In the genomic region with DNA sequence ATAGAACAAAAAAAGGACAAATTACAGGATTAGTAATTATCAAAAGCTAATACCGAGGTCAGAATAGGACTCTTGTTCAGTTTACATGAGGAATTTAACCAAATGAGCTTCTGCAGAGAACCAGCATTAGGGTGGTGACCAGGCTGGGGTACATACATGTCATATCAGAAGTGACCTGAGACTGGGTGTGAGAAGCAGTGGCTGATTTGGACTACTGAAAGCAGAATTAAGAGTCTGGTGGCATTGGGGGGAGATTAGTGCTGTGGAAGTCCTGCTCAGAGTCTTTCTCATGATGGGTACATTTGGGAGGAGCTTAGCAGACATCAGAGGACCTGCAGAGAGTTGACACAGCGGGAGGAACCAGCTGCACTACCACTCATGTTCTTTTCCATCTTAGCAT, we compare ENCODE assay signal across 14 cellular contexts. TPM values are rescaled to one million over a fixed set of nuclear protein-coding genes. Genes with fewer than 3 reads are reported as not detected.
A peak's percentile ranks its signal among the peaks of the same experiment; 100 is the strongest.
DNase-seq lines count a peak whose midpoint lies in the region; ATAC-seq and TF ChIP-seq lines count a peak whose summit lies in the region.
"Had no signal": no experiment of that assay in that cellular context is flagged by ENCODE, and none has a peak within 500 bp of the region (broad histone marks: within the 10 kb centered on the region; RNA-seq: fewer than 3 reads in every experiment).

No MANE protein-coding gene starts in this region.

- peaks cover 57% of the 10 kb centered on the region for H4K20me1 ChIP-seq in IMR-90 (ENCODE audit: insufficient read depth, low read length)

- H2BK15ac ChIP-seq in IMR-90 (ENCODE audit: low read depth, low read length), result no peak overlapping the region

- POLR2A ChIA-PET in IMR-90 (lab: Charles Lee; ENCODE audit: unreplicated experiment), result no interaction called here

- H3K27ac ChIP-seq in IMR-90 (ENCODE audit: insufficient read depth, low read length) (no peak overlapping the region), spleen (peak overlapping the region in 5 of 8 donors; percentile 1 to 55 (median 37))

- no peak overlapping the region for H4K8ac ChIP-seq in IMR-90 (ENCODE audit: low read depth in 2 of 2, low read length in 2 of 2)

- no peak overlapping the region for H4K5ac ChIP-seq in IMR-90 (ENCODE audit: low read depth, low read length)

- peak overlapping the region; percentile 5; the same call in 1 of the 2 replicates for H4K91ac ChIP-seq in IMR-90 (ENCODE audit: insufficient read depth, low read depth, low read length)

- no peak overlapping the region for H3K4me2 ChIP-seq in IMR-90 (ENCODE audit: low read depth, low read length)

- no peak overlapping the region for H3K56ac ChIP-seq in IMR-90 (ENCODE audit: extremely low read depth, insufficient read depth, low read length)

- peak overlapping the region; percentile 28; the same call in 1 of the 2 replicates for H3K23ac ChIP-seq in IMR-90 (ENCODE audit: low read depth, low read length)

- H2BK120ac ChIP-seq in IMR-90 (ENCODE audit: low read depth, low read length), result no peak overlapping the region

- H3K4ac ChIP-seq in IMR-90 (ENCODE audit: low read depth, low read length), result peak overlapping the region; percentile 65

- peaks cover 80% of the 10 kb centered on the region for H3K36me3 Mint-ChIP-seq in activated T-cell treated with anti-CD3 and anti-CD28 coated beads, Interleukin-2, amount 50 U/mL, for 24 hours (ENCODE audit: low read depth)

- no peaks in the 10 kb centered on the region for H3K9me3 Mint-ChIP-seq in activated T-cell treated with anti-CD3 and anti-CD28 coated beads, Interleukin-2, amount 50 U/mL, for 24 hours

- H3K9me1 ChIP-seq in IMR-90 (ENCODE audit: insufficient read depth, low read length), result peaks cover 24% of the 10 kb centered on the region

- no peak overlapping the region for H3K4me3 Mint-ChIP-seq in activated T-cell treated with anti-CD3 and anti-CD28 coated beads, Interleukin-2, amount 50 U/mL, for 24 hours

- no peaks in the 10 kb centered on the region for H3K27me3 Mint-ChIP-seq in activated T-cell treated with anti-CD3 and anti-CD28 coated beads, Interleukin-2, amount 50 U/mL, for 24 hours

- in situ Hi-C loops in IMR-90 (cut with MboI; ENCODE audit: low sequenced_read_pairs), result no loop called here

- H3K36me3 ChIP-seq in IMR-90 (ENCODE audit: control insufficient read depth, insufficient read depth, low read length) (no peaks in the 10 kb centered on the region), spleen (peaks cover 0 to 12% (median 0%) of the 10 kb centered on the region in 6 donors)
- H3K36me3 ChIP-seq: MG63 had no signal

- no peak overlapping the region for H2AFZ ChIP-seq in IMR-90 (replicated peaks; ENCODE audit: low read length, poor library complexity)

- H3K14ac ChIP-seq in IMR-90 (replicated peaks; ENCODE audit: low read depth, low read length), result peak overlapping the region; percentile 48; the same call in 1 of the 2 replicates

- H3K4me1 Mint-ChIP-seq in activated T-cell treated with anti-CD3 and anti-CD28 coated beads, Interleukin-2, amount 50 U/mL, for 24 hours (ENCODE audit: low read depth), result peaks cover 65% of the 10 kb centered on the region

- TF ChIP-seq RAD21 in IMR-90 (IDR thresholded peaks at IDR 0.05; ENCODE audit: low read length), result no peak

- no peak overlapping the region for H2AK9ac ChIP-seq in IMR-90 (replicated peaks; ENCODE audit: low read depth, low read length, poor library complexity)

- WGBS in IMR-90 (ENCODE audit: extremely low coverage in 2 of 2, insufficient read length in 1 of 2), 2 experiments, result no CpG with 5 or more reads among the region's 2 CpGs
- 77 to 87% (median 86%) methylated on average over 2 of the region's 2 CpGs for WGBS in spleen, 5 donors

- H3K27me3 ChIP-seq in IMR-90 (ENCODE audit: control insufficient read depth, insufficient read depth, low read length), result no peaks in the 10 kb centered on the region
- H3K27me3 ChIP-seq in spleen (replicated peaks in 1 of 7), result no peaks in the 10 kb centered on the region
- H3K27me3 ChIP-seq: MG63 had no signal

- no peak overlapping the region for H3K9ac ChIP-seq in IMR-90 (ENCODE audit: low read depth, low read length)

- peak overlapping the region; percentile 66 for H3K27ac Mint-ChIP-seq in activated T-cell treated with anti-CD3 and anti-CD28 coated beads, Interleukin-2, amount 50 U/mL, for 24 hours

- dilution Hi-C loops in IMR-90 (cut with HindIII; ENCODE audit: low sequenced_read_pairs, unreplicated experiment), result no loop called here

- no peaks in the 10 kb centered on the region for H3K9me3 ChIP-seq in IMR-90 (ENCODE audit: control insufficient read depth, insufficient read depth, low read length)
- peaks cover 0 to under 1% (median 0%) of the 10 kb centered on the region in 8 donors for H3K9me3 ChIP-seq in spleen
- H3K9me3 ChIP-seq: MG63, mucosa of descending colon had no signal

- peaks cover 17% of the 10 kb centered on the region for H3K4me1 ChIP-seq in IMR-90 (ENCODE audit: control insufficient read depth, insufficient read depth, low read length)
- peaks cover 8 to 86% (median 51%) of the 10 kb centered on the region in 6 donors for H3K4me1 ChIP-seq in spleen

- H2AK5ac ChIP-seq in IMR-90 (ENCODE audit: low read depth, low read length), result peak overlapping the region; percentile 23; the same call in 1 of the 2 replicates

- H3K4me3 ChIP-seq in IMR-90 (ENCODE audit: insufficient read depth, low read depth, low read length), result no peak overlapping the region
- no peak overlapping the region for H3K4me3 ChIP-seq in spleen
- H3K4me3 ChIP-seq: MG63, mucosa of descending colon had no signal

- H2BK20ac ChIP-seq in IMR-90 (ENCODE audit: low read depth, low read length), result peak overlapping the region; percentile 40; the same call in 1 of the 2 replicates

- CTCF ChIA-PET in IMR-90 (lab: Yijun Ruan, JAX), result no interaction called here

- peak overlapping the region; percentile 5; the same call in 1 of the 2 replicates for H3K18ac ChIP-seq in IMR-90 (ENCODE audit: low read depth, low read length)

- no TSS peak for BruUV-seq in IMR-90 (replicated peaks; lab: Mats Ljungman, UMichigan)

- TF ChIP-seq POLR2A in IMR-90 (IDR thresholded peaks at IDR 0.05; ENCODE audit: low read depth, low read length) (no peak), spleen (IDR thresholded peaks at IDR 0.05) (no peak)

- peak; percentile 70 for ATAC-seq in GM21447 (IDR thresholded peaks at IDR 0.05; ENCODE audit: unreplicated experiment)
- ATAC-seq in IMR-90 (ENCODE audit: low read depth), result no peak
- ATAC-seq in GM19467 (IDR thresholded peaks at IDR 0.05; ENCODE audit: unreplicated experiment), result no peak
- ATAC-seq: mucosa of descending colon had no signal

- intact Hi-C loops in IMR-90 (cut with micrococcal nuclease), result loop anchor here (5.0 kb wide), 1 partner anchor 93 kb away; no protein-coding TSS in a partner anchor
- intact Hi-C loops in spleen (cut with DNase I; ENCODE audit: low total_unique reads), result no loop called here

- peaks cover 45 to 79% of the 10 kb centered on the region in 2 experiments for H3K79me1 ChIP-seq in IMR-90 (ENCODE audit: low read depth in 1 of 2, low read length in 2 of 2)

- TF ChIP-seq CTCF in IMR-90 (conservative IDR thresholded peaks at IDR 0.05; ENCODE audit: low read depth, low read length) (no peak), spleen (IDR thresholded peaks at IDR 0.05 in 8 of 11, conservative IDR thresholded peaks at IDR 0.05 in 3 of 11) (no peak)

- H2BK5ac ChIP-seq in IMR-90 (ENCODE audit: low read depth, low read length, poor library complexity, severe bottlenecking), result no peak overlapping the region

- DNase-seq in activated T-cell treated with anti-CD3 and anti-CD28 coated beads, Interleukin-2, amount 50 U/mL, for 24 hours, result peak; percentile 15
- DNase-seq in activated T-cell treated with anti-CD3 and anti-CD28 coated beads for 4 hours (no peak), IMR-90 (no peak), spleen (no peak), OCI-M1 (lab: John Stamatoyannopoulos, UW) (no peak), DMS53 treated with DMSO at 0.1 percent for 48 hours (lab: John Stamatoyannopoulos, UW; ENCODE audit: unreplicated experiment) (no peak)
- DNase-seq: activated naive CD4-positive, alpha-beta T cell; cerebellar nuclear complex; mucosa of descending colon; NCI-H2107; posterior cingulate gyrus had no signal

TF ChIP-seq in IMR-90, 13 proteins besides CTCF, POLR2A, EP300 and RAD21:
- TF ChIP-seq FOS (IDR thresholded peaks at IDR 0.05; ENCODE audit: low read depth, low read length), result no peak
- TF ChIP-seq, protein P1, sequence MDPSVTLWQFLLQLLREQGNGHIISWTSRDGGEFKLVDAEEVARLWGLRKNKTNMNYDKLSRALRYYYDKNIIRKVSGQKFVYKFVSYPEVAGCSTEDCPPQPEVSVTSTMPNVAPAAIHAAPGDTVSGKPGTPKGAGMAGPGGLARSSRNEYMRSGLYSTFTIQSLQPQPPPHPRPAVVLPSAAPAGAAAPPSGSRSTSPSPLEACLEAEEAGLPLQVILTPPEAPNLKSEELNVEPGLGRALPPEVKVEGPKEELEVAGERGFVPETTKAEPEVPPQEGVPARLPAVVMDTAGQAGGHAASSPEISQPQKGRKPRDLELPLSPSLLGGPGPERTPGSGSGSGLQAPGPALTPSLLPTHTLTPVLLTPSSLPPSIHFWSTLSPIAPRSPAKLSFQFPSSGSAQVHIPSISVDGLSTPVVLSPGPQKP (IDR thresholded peaks at IDR 0.05; ENCODE audit: borderline replicate concordance, low read depth, low read length), result no peak
- no peak for TF ChIP-seq RCOR1 (IDR thresholded peaks at IDR 0.05; ENCODE audit: insufficient replicate concordance, low read length)
- no peak for TF ChIP-seq CHD1 (IDR thresholded peaks at IDR 0.05; ENCODE audit: low read depth, low read length)
- no peak for TF ChIP-seq MAZ (IDR thresholded peaks at IDR 0.05; ENCODE audit: borderline replicate concordance, low read depth, low read length)
- TF ChIP-seq MXI1 (IDR thresholded peaks at IDR 0.05; ENCODE audit: borderline replicate concordance, low read depth, low read length), result no peak
- no peak for TF ChIP-seq CEBPB (IDR thresholded peaks at IDR 0.05; ENCODE audit: low read depth, low read length)

RNA-seq across cellular contexts. Expression of a gene that starts 21.7 kb away (rescaled TPM):
- total RNA-seq in IMR-90 (2012; rRNA removed) (25.3 and 25.6 TPM in 2 replicates), spleen (10 to 100 TPM; 32.8 to 61.5 (median 43.5) TPM)
- polyA plus RNA-seq in IMR-90 (2012; rRNA removed) (21.2 TPM in 2 replicates), spleen (10 to 100 TPM; 11.1 to 14.5 (median 12.0) TPM)
- polyA plus RNA-seq in IMR-90 (2012; cell fraction: cytosol; rRNA removed), result 10.5 and 14.4 TPM in 2 replicates
- 29.8 and 31.8 TPM in 2 replicates for polyA plus RNA-seq in IMR-90 (2012; cell fraction: nucleus; rRNA removed; ENCODE audit: low replicate concordance)
